Comparison of ENCODE assay signal across 25 cellular contexts in genomic region chr9:130651752-130652151, GRCh38. TPM values are rescaled to one million over a fixed set of nuclear protein-coding genes. Genes with fewer than 3 reads are reported as not detected.
DNase-seq lines count a peak whose midpoint lies in the region; ATAC-seq, FAIRE-seq and TF ChIP-seq lines count a peak whose summit lies in the region.
"Had no signal": no experiment of that assay in that cellular context is flagged by ENCODE, and none has a peak within 500 bp of the region (broad histone marks: within the 10 kb centered on the region; RNA-seq: fewer than 3 reads in every experiment).

No MANE protein-coding gene starts in this region.

- H3K4me1 ChIP-seq in K562 (replicated peaks in 1 of 2; ENCODE audit: control insufficient read depth in 2 of 2, insufficient read depth in 2 of 2, low read length in 2 of 2): no peaks in the 10 kb centered on the region; a peak in 1 of 5 replicates
- H3K4me1 ChIP-seq: A549; BE2C; BLaER1 treated with 17β-estradiol and CSF1 and Interleukin-3, amounts not matched to agents 10 nM and 100 nM had no signal

- WGBS in K562 (ENCODE audit: insufficient coverage, low coverage, missing lambda C conversion rate): 46% methylated on average over 16 of the region's 18 CpGs

- BruUV-seq in K562 (replicated peaks; lab: Mats Ljungman, UMichigan): no TSS peak

- H3K9me1 ChIP-seq in K562 (ENCODE audit: control insufficient read depth, insufficient read depth, low read length): no peaks in the 10 kb centered on the region

- POLR2A ChIA-PET in K562 (lab: Yijun Ruan, JAX): no interaction called here

- no peak for ATAC-seq in Right ventricle myocardium inferior
- no peak for ATAC-seq in left cardiac atrium
- no peak for ATAC-seq in K562
- ATAC-seq: GM12878, GM23338 had no signal

- H3K4me3 ChIP-seq in K562: no peak overlapping the region
- H3K4me3 ChIP-seq: A549; BLaER1 treated with 17β-estradiol and CSF1 and Interleukin-3, amounts not matched to agents 10 nM and 100 nM; GM12878; GM23338 had no signal

- no peak overlapping the region for H2AFZ ChIP-seq in K562 (ENCODE audit: low read depth, low read length)

- DNase-seq in Right ventricle myocardium inferior (ENCODE audit: missing footprints) (peak; percentile 26), left cardiac atrium (no peak), DMS53 treated with DMSO at 0.1 percent for 48 hours (lab: John Stamatoyannopoulos, UW; ENCODE audit: unreplicated experiment) (peak; percentile 82), K562 (ENCODE audit: extremely low read depth in 1 of 4, low spot score in 3 of 4) (no peak), SW 1271 (lab: John Stamatoyannopoulos, UW) (no peak), NOMO-1 (lab: John Stamatoyannopoulos, UW; ENCODE audit: unreplicated experiment in 2 of 2) (no peak)
- no peak for DNase-seq in activated CD8-positive, alpha-beta memory T cell treated with anti-CD3 and anti-CD28 coated beads for 24 hours
- DNase-seq: 8988T; ACHN; AML-193; BE2C; Calu3; CD4-positive, alpha-beta T cell; CD8-positive, alpha-beta memory T cell; DMS79; EL; GDM1; HCEC 1CT had no signal

- no peak overlapping the region for H3K27ac ChIP-seq in K562 (ENCODE audit: extremely low read depth, low read depth, low read length)
- H3K27ac ChIP-seq: A549; BLaER1 treated with 17β-estradiol and CSF1 and Interleukin-3, amounts not matched to agents 10 nM and 100 nM had no signal

- no peaks in the 10 kb centered on the region for H3K36me3 ChIP-seq in K562 (ENCODE audit: control insufficient read depth, insufficient read depth, low read length)
- H3K36me3 ChIP-seq: BE2C; BLaER1 treated with 17β-estradiol and CSF1 and Interleukin-3, amounts not matched to agents 10 nM and 100 nM had no signal

- no peaks in the 10 kb centered on the region for H4K20me1 ChIP-seq in K562 (replicated peaks; ENCODE audit: control insufficient read depth, insufficient read depth, low read length)

- no peak for FAIRE-seq in K562 (lab: Jason Lieb, UNC)
- FAIRE-seq: A549, GM12878, GM19239, H54 had no signal

- no peak for TF ChIP-seq EP300 in K562 (IDR thresholded peaks at IDR 0.05; ENCODE audit: low read length)

- peaks cover 25 to 43% of the 10 kb centered on the region in 2 experiments for H3K27me3 ChIP-seq in K562 (ENCODE audit: control insufficient read depth in 2 of 2, insufficient read depth in 2 of 2, low read length in 2 of 2)
- H3K27me3 ChIP-seq: BE2C had no signal

- CTCF ChIA-PET in K562 (lab: Yijun Ruan, JAX; ENCODE audit: low intra/inter-chr PET ratio): no interaction called here

- H3K79me2 ChIP-seq in K562 (ENCODE audit: control insufficient read depth, insufficient read depth, low read length): no peaks in the 10 kb centered on the region

- no peak overlapping the region for H3K9ac ChIP-seq in K562 (ENCODE audit: insufficient read depth in 1 of 2, low read depth in 2 of 2, low read length in 2 of 2)
- H3K9ac ChIP-seq: BLaER1 treated with 17β-estradiol and CSF1 and Interleukin-3, amounts not matched to agents 10 nM and 100 nM had no signal

- TF ChIP-seq RAD21 in K562 (CRISPR knock-in tag; conservative IDR thresholded peaks at IDR 0.05 in 1 of 2, IDR thresholded peaks at IDR 0.05 in 1 of 2): no peak

- TF ChIP-seq POLR2A in K562 (conservative IDR thresholded peaks at IDR 0.05): no peak

- in situ Hi-C loops in K562 (cut with MboI): no loop called here

- H3K9me3 ChIP-seq in K562 (replicated peaks; ENCODE audit: control insufficient read depth, insufficient read depth, low read depth, low read length): no peaks in the 10 kb centered on the region; the same call in 1 of the 2 replicates
- H3K9me3 ChIP-seq: BE2C; BLaER1 treated with 17β-estradiol and CSF1 and Interleukin-3, amounts not matched to agents 10 nM and 100 nM had no signal

- TF ChIP-seq CTCF in K562 (IDR thresholded peaks at IDR 0.05 in 2 of 3, conservative IDR thresholded peaks at IDR 0.05 in 1 of 3; ENCODE audit: insufficient read depth in 2 of 3, low read depth in 1 of 3, low read length in 3 of 3): no peak

- H3K4me2 ChIP-seq in K562 (ENCODE audit: insufficient read depth, low read length): no peak overlapping the region
- H3K4me2 ChIP-seq: A549; BLaER1 treated with 17β-estradiol and CSF1 and Interleukin-3, amounts not matched to agents 10 nM and 100 nM; GM23338 had no signal

- intact Hi-C loops in Right ventricle myocardium inferior (cut with DNase I) (no loop called here), left cardiac atrium (cut with DNase I) (no loop called here), K562 (cut with micrococcal nuclease) (no loop called here)

TF ChIP-seq in K562, 482 proteins besides CTCF, POLR2A, EP300 and RAD21:
- no peak for TF ChIP-seq BRF1 (IDR thresholded peaks at IDR 0.05; ENCODE audit: borderline replicate concordance, extremely low read depth, insufficient read length)
- TF ChIP-seq CEBPB (tag; IDR thresholded peaks at IDR 0.05): 0 out of 2 replicates have a peak, but pooled peaks have one; percentile 9

RNA-seq across cellular contexts. Expression of gene PRDM12, which starts 12.6 kb away (rescaled TPM):
- total RNA-seq in Right ventricle myocardium inferior (not detected), left cardiac atrium (not detected), K562 (2014; rRNA removed) (0.08 and 0.09 TPM in 2 replicates), K562 (2014; rRNA removed; fragmentation: Illumina TruSeq; extraction: Trizol) (0.10 TPM in 1 of 2 replicates, not detected in the other), K562 (2015; rRNA removed; fragmentation: Illumina TruSeq; extraction: Trizol) (0.08 TPM in 1 of 2 replicates, not detected in the other), K562 (2021) (0.22 and 0.25 TPM in 2 replicates)
- 0.12 TPM in 1 of 2 replicates, not detected in the other for total RNA-seq in K562 (2011; cell fraction: chromatin; rRNA removed; ENCODE audit: low replicate concordance)
- total RNA-seq in K562 (2011; cell fraction: nucleolus; rRNA removed): 0.26 and 0.33 TPM in 2 replicates
- 0.22 and 0.31 TPM in 2 replicates for total RNA-seq in K562 (2011; cell fraction: nucleoplasm; rRNA removed)
- polyA plus RNA-seq in K562 (2011; rRNA removed) (0.04 and 0.07 TPM in 2 replicates), K562 (2014; fragmentation: Illumina TruSeq; extraction: Trizol) (0.11 and 0.18 TPM in 2 replicates), K562 (2014; fragmentation: Nextera tagmentation; extraction: Ambion mirVana) (under 1 TPM; 0.04 to 0.06 TPM), K562 (2014; rRNA removed) (0.05 TPM in 1 of 2 replicates, not detected in the other)
- 0.03 and 0.16 TPM in 2 replicates for polyA plus RNA-seq in K562 (2011; cell fraction: cytosol; rRNA removed)
- polyA plus RNA-seq in K562 (2011; cell fraction: nucleus; rRNA removed): 0.17 and 0.28 TPM in 2 replicates
- polyA plus RNA-seq in K562 (2012): 0.13 and 0.21 TPM in 2 replicates
- 0.06 TPM in 1 of 2 replicates, not detected in the other for polyA minus RNA-seq in K562 (2011; rRNA and poly(A)+ RNA removed)
- polyA minus RNA-seq in K562 (2011; cell fraction: cytosol; rRNA and poly(A)+ RNA removed): not detected in 2 replicates
- polyA minus RNA-seq in K562 (2011; cell fraction: nucleus; rRNA and poly(A)+ RNA removed): 0.22 and 0.27 TPM in 2 replicates
- total RNA-seq: Calu3, GM12878, GM23338 had no signal
- polyA plus RNA-seq: CD14-positive monocyte; CD8-positive, alpha-beta memory T cell; GM12878 had no signal

RNA-seq across cellular contexts. Expression of gene EXOSC2, which starts 41.8 kb away (rescaled TPM):
- total RNA-seq in Right ventricle myocardium inferior (11.2 TPM), left cardiac atrium (10 to 100 TPM; 14.3 to 15.4 TPM), K562 (2014; rRNA removed) (48.5 and 50.6 TPM in 2 replicates), K562 (2014; rRNA removed; fragmentation: Illumina TruSeq; extraction: Trizol) (101 and 105 TPM in 2 replicates), K562 (2015; rRNA removed; fragmentation: Illumina TruSeq; extraction: Trizol) (81.4 and 87.0 TPM in 2 replicates), K562 (2021) (67.1 and 71.8 TPM in 2 replicates)
- total RNA-seq in K562 (2011; cell fraction: chromatin; rRNA removed; ENCODE audit: low replicate concordance): 184 and 273 TPM in 2 replicates
- 146 and 158 TPM in 2 replicates for total RNA-seq in K562 (2011; cell fraction: nucleolus; rRNA removed)
- total RNA-seq in K562 (2011; cell fraction: nucleoplasm; rRNA removed): 163 and 165 TPM in 2 replicates
- polyA plus RNA-seq in K562 (2011; rRNA removed) (59.9 and 87.5 TPM in 2 replicates), K562 (2014; fragmentation: Illumina TruSeq; extraction: Trizol) (69.1 and 77.6 TPM in 2 replicates), K562 (2014; fragmentation: Nextera tagmentation; extraction: Ambion mirVana) (10 to 100 TPM; 46.0 to 89.0 TPM), K562 (2014; rRNA removed) (66.5 and 75.3 TPM in 2 replicates)
- polyA plus RNA-seq in K562 (2011; cell fraction: cytosol; rRNA removed): 43.9 and 54.9 TPM in 2 replicates
- polyA plus RNA-seq in K562 (2011; cell fraction: nucleus; rRNA removed): 73.0 and 84.7 TPM in 2 replicates
- 29.1 and 50.1 TPM in 2 replicates for polyA plus RNA-seq in K562 (2012)
- 133 and 165 TPM in 2 replicates for polyA minus RNA-seq in K562 (2011; rRNA and poly(A)+ RNA removed)
- 30.0 and 37.4 TPM in 2 replicates for polyA minus RNA-seq in K562 (2011; cell fraction: cytosol; rRNA and poly(A)+ RNA removed)
- 44.0 and 56.3 TPM in 2 replicates for polyA minus RNA-seq in K562 (2011; cell fraction: nucleus; rRNA and poly(A)+ RNA removed)

Comparison
In these comparisons a context has a peak if more than half of its experiments do, and no peak if none do; other contexts are left out.
1. DNase-seq: peak in Right ventricle myocardium inferior (single experiment) and DMS53 treated with DMSO at 0.1 percent for 48 hours (single experiment); none in left cardiac atrium (single experiment), K562 (0 of 4), activated CD8-positive, alpha-beta memory T cell treated with anti-CD3 and anti-CD28 coated beads for 24 hours (single experiment), SW 1271 (0 of 2) and NOMO-1 (0 of 2).